ENCODE assay signal across 1 cellular context in genomic region chr11:77140231-77140959, GRCh38.
TF ChIP-seq lines count a peak whose summit lies in the region.

No MANE protein-coding gene starts in this region.

TF ChIP-seq in K562, 482 proteins besides CTCF, POLR2A, EP300 and RAD21 (continued from another document):
- TF ChIP-seq, protein P1, sequence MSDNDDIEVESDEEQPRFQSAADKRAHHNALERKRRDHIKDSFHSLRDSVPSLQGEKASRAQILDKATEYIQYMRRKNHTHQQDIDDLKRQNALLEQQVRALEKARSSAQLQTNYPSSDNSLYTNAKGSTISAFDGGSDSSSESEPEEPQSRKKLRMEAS (CRISPR knock-in tag; IDR thresholded peaks at IDR 0.05): peak; percentile 27; the same call in 1 of the 2 replicates
- TF ChIP-seq NR2C2 (CRISPR knock-in tag; IDR thresholded peaks at IDR 0.05) (no peak), NR2C2 (tag; IDR thresholded peaks at IDR 0.05) (peak; percentile 43; the same call in 1 of the 2 replicates), TFAP4 (CRISPR knock-in tag; IDR thresholded peaks at IDR 0.05; ENCODE audit: borderline replicate concordance) (peak; percentile 33; the same call in 1 of the 2 replicates)
